Comparison of ENCODE assay signal across 8 cellular contexts in the genomic region with DNA sequence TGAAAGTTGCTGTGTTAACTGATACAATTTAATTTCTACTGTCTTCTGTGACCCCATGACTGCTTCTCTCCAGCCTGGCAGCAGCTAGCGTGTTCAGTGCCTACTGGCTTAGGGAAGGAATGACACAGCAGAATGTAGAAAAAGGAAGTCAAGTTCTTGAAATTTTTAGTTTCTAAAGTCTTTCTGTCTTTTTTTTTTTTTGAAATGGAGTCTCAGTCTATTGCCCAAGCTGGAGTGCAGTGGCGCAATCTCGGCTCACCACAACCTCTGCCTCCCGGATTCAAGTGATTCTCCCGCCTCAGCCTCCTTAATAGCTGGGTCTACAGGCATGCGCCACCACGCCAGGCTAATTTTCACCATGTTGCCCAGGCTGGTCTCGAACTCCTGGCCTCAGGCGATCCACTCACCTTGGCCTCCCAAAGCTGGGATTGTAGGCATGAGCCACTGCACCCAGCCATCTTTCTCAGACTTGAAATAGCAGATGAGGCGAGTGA. TPM values are rescaled to one million over a fixed set of nuclear protein-coding genes. Genes with fewer than 3 reads are reported as not detected.
A peak's percentile ranks its signal among the peaks of the same experiment; 100 is the strongest.
DNase-seq lines count a peak whose midpoint lies in the region; ATAC-seq lines count a peak whose summit lies in the region.

No MANE protein-coding gene starts in this region.

- no peak for ATAC-seq in effector memory CD8-positive, alpha-beta T cell (replicated peaks)
- ATAC-seq in HG03469 (IDR thresholded peaks at IDR 0.05; ENCODE audit: unreplicated experiment), result no peak

- H3K4me3 Mint-ChIP-seq in activated CD4-positive, alpha-beta T cell treated with anti-CD3 and anti-CD28 coated beads, Interleukin-2, amount 10 ng/mL, durations not matched to agents 24 days and 14 days, result peak overlapping the region; percentile 57
- H3K4me3 Mint-ChIP-seq in effector memory CD8-positive, alpha-beta T cell, result no peak overlapping the region

- intact Hi-C loops in activated CD4-positive, alpha-beta T cell treated with anti-CD3 and anti-CD28 coated beads, Interleukin-2, amount 10 ng/mL, durations not matched to agents 24 days and 14 days (cut with micrococcal nuclease), result no loop called here

- H3K4me1 Mint-ChIP-seq in activated CD4-positive, alpha-beta T cell treated with anti-CD3 and anti-CD28 coated beads, Interleukin-2, amount 10 ng/mL, durations not matched to agents 24 days and 14 days, result peaks cover 41% of the 10 kb centered on the region
- peaks cover 29 to 35% of the 10 kb centered on the region in 2 donors for H3K4me1 Mint-ChIP-seq in effector memory CD8-positive, alpha-beta T cell (ENCODE audit: low read depth in 2 of 2)

- peaks cover 1% of the 10 kb centered on the region for H3K36me3 Mint-ChIP-seq in activated CD4-positive, alpha-beta T cell treated with anti-CD3 and anti-CD28 coated beads, Interleukin-2, amount 10 ng/mL, durations not matched to agents 24 days and 14 days (ENCODE audit: low read depth)
- H3K36me3 Mint-ChIP-seq in effector memory CD8-positive, alpha-beta T cell (ENCODE audit: insufficient read depth), result peaks cover 4% of the 10 kb centered on the region

- peak overlapping the region; percentile 78 for H3K27ac Mint-ChIP-seq in activated CD4-positive, alpha-beta T cell treated with anti-CD3 and anti-CD28 coated beads, Interleukin-2, amount 10 ng/mL, durations not matched to agents 24 days and 14 days
- H3K27ac Mint-ChIP-seq in effector memory CD8-positive, alpha-beta T cell, result peak overlapping the region; percentile 92 to 95

- no peaks in the 10 kb centered on the region for H3K27me3 Mint-ChIP-seq in activated CD4-positive, alpha-beta T cell treated with anti-CD3 and anti-CD28 coated beads, Interleukin-2, amount 10 ng/mL, durations not matched to agents 24 days and 14 days
- H3K27me3 Mint-ChIP-seq in effector memory CD8-positive, alpha-beta T cell, result no peaks in the 10 kb centered on the region

- peak; percentile 71 for DNase-seq in activated CD4-positive, alpha-beta T cell treated with anti-CD3 and anti-CD28 coated beads, Interleukin-2, amount 10 ng/mL, durations not matched to agents 24 days and 14 days
- no peak for DNase-seq in activated CD4-positive, alpha-beta T cell treated with anti-CD3 and anti-CD28 coated beads, Interleukin-2, amount 50 U/mL, for 1 hour
- DNase-seq in NOMO-1 treated with dmso at 0.1 percent for 144 hours (lab: John Stamatoyannopoulos, UW; ENCODE audit: unreplicated experiment) (peak; percentile 91), putamen (ENCODE audit: low spot score) (peak; percentile 50), EL (no peak), DMS79 (lab: John Stamatoyannopoulos, UW) (no peak)
- no peak for DNase-seq in effector memory CD8-positive, alpha-beta T cell

- peaks cover 2% of the 10 kb centered on the region for H3K9me3 Mint-ChIP-seq in activated CD4-positive, alpha-beta T cell treated with anti-CD3 and anti-CD28 coated beads, Interleukin-2, amount 10 ng/mL, durations not matched to agents 24 days and 14 days
- no peaks in the 10 kb centered on the region for H3K9me3 Mint-ChIP-seq in effector memory CD8-positive, alpha-beta T cell

RNA-seq across cellular contexts. Expression of gene TMEM230, which starts 32.4 kb away (rescaled TPM):
- total RNA-seq in activated CD4-positive, alpha-beta T cell treated with anti-CD3 and anti-CD28 coated beads, Interleukin-2, amount 10 ng/mL, durations not matched to agents 24 days and 14 days, result 86.3 and 86.9 TPM in 2 replicates

RNA-seq across cellular contexts. Expression of gene PCNA, which starts 39.3 kb away (rescaled TPM):
- 532 TPM in 2 replicates for total RNA-seq in activated CD4-positive, alpha-beta T cell treated with anti-CD3 and anti-CD28 coated beads, Interleukin-2, amount 10 ng/mL, durations not matched to agents 24 days and 14 days

RNA-seq across cellular contexts. Expression of gene CDS2, which starts 46.4 kb away (rescaled TPM):
- 34.7 and 39.2 TPM in 2 replicates for total RNA-seq in activated CD4-positive, alpha-beta T cell treated with anti-CD3 and anti-CD28 coated beads, Interleukin-2, amount 10 ng/mL, durations not matched to agents 24 days and 14 days

Comparison
In these comparisons a context has a peak if more than half of its experiments do, and no peak if none do; other contexts are left out.
1. DNase-seq: peak in activated CD4-positive, alpha-beta T cell treated with anti-CD3 and anti-CD28 coated beads, Interleukin-2, amount 10 ng/mL, durations not matched to agents 24 days and 14 days (single experiment), NOMO-1 treated with dmso at 0.1 percent for 144 hours (single experiment) and putamen (single experiment); none in activated CD4-positive, alpha-beta T cell treated with anti-CD3 and anti-CD28 coated beads, Interleukin-2, amount 50 U/mL, for 1 hour (single experiment), effector memory CD8-positive, alpha-beta T cell (0 of 3), EL (single experiment) and DMS79 (single experiment).